In genomic region chr4:99679204-99679603, GRCh38 we compare ENCODE assay signal across 10 cellular contexts. TPM values are rescaled to one million over a fixed set of nuclear protein-coding genes. Genes with fewer than 3 reads are reported as not detected.
DNase-seq lines count a peak whose midpoint lies in the region; ATAC-seq lines count a peak whose summit lies in the region.
"Had no signal": no experiment of that assay in that cellular context is flagged by ENCODE, and none has a peak within 500 bp of the region (broad histone marks: within the 10 kb centered on the region; RNA-seq: fewer than 3 reads in every experiment).

No MANE protein-coding gene starts in this region.

- H3K36me3 Mint-ChIP-seq in activated T-cell treated with anti-CD3 and anti-CD28 coated beads, Interleukin-2, amount 50 U/mL, for 72 hours (ENCODE audit: insufficient read depth in 2 of 2): peaks cover 0 to 3% of the 10 kb centered on the region in 2 donors
- H3K36me3 Mint-ChIP-seq: CD4-positive, alpha-beta memory T cell had no signal

- no peaks in the 10 kb centered on the region for H3K9me3 ChIP-seq in HAP-1

- H3K4me3 ChIP-seq in HAP-1: no peak overlapping the region

- no peak overlapping the region for H3K27ac Mint-ChIP-seq in activated T-cell treated with anti-CD3 and anti-CD28 coated beads, Interleukin-2, amount 50 U/mL, for 72 hours
- H3K27ac Mint-ChIP-seq: CD4-positive, alpha-beta memory T cell had no signal

- H3K4me1 Mint-ChIP-seq in activated T-cell treated with anti-CD3 and anti-CD28 coated beads, Interleukin-2, amount 50 U/mL, for 72 hours (ENCODE audit: low read depth): peaks cover 4% of the 10 kb centered on the region

- no peaks in the 10 kb centered on the region for H3K4me1 ChIP-seq in HAP-1

- H3K36me3 ChIP-seq in HAP-1 (replicated peaks): no peaks in the 10 kb centered on the region

- ATAC-seq in HG02938 (IDR thresholded peaks at IDR 0.05; ENCODE audit: unreplicated experiment): no peak
- no peak for ATAC-seq in activated T-cell treated with anti-CD3 and anti-CD28 coated beads, Interleukin-2, amount 50 U/mL, for 72 hours (replicated peaks in 1 of 2)

- peak; percentile 13 to 27 for DNase-seq in HAP-1 (ENCODE audit: low spot score in 2 of 2)
- peak; percentile 43 to 78 for DNase-seq in NCI-H524 (lab: John Stamatoyannopoulos, UW)
- peak; percentile 46 for DNase-seq in foreskin melanocyte
- DNase-seq in pons (ENCODE audit: low spot score): peak; percentile 17
- no peak for DNase-seq in activated T-cell treated with anti-CD3 and anti-CD28 coated beads, Interleukin-2, amount 50 U/mL, for 72 hours
- DNase-seq in OCI-M2 (lab: John Stamatoyannopoulos, UW; ENCODE audit: unreplicated experiment): no peak
- DNase-seq: CD4-positive, alpha-beta memory T cell; effector memory CD4-positive, alpha-beta T cell; MM.1S had no signal

- peaks cover 4% of the 10 kb centered on the region; the same call in 1 of the 2 replicates for H3K27me3 ChIP-seq in HAP-1 (ENCODE audit: low read depth)

- peaks cover 52% of the 10 kb centered on the region for H3K27me3 Mint-ChIP-seq in activated T-cell treated with anti-CD3 and anti-CD28 coated beads, Interleukin-2, amount 50 U/mL, for 72 hours (ENCODE audit: low read depth)

- in situ Hi-C loops in HAP-1 (cut with MboI; ENCODE audit: low sequenced_read_pairs): no loop called here

- peaks cover 1 to 7% of the 10 kb centered on the region in 2 donors for H3K9me3 Mint-ChIP-seq in activated T-cell treated with anti-CD3 and anti-CD28 coated beads, Interleukin-2, amount 50 U/mL, for 72 hours

- no peak overlapping the region for H3K4me3 Mint-ChIP-seq in activated T-cell treated with anti-CD3 and anti-CD28 coated beads, Interleukin-2, amount 50 U/mL, for 72 hours
- H3K4me3 Mint-ChIP-seq: CD4-positive, alpha-beta memory T cell had no signal

RNA-seq across cellular contexts. Expression of gene C4orf54, which starts 21.6 kb away (rescaled TPM):
- total RNA-seq in activated T-cell treated with anti-CD3 and anti-CD28 coated beads, Interleukin-2, amount 50 U/mL, for 72 hours: not detected
- total RNA-seq: CD4-positive, alpha-beta memory T cell had no signal

Comparison
In these comparisons a context has a peak if more than half of its experiments do, and no peak if none do; other contexts are left out.
1. DNase-seq: peak in HAP-1 (2 of 2), NCI-H524 (2 of 2), foreskin melanocyte (single experiment) and pons (single experiment); none in activated T-cell treated with anti-CD3 and anti-CD28 coated beads, Interleukin-2, amount 50 U/mL, for 72 hours (0 of 2) and OCI-M2 (single experiment).